In genomic region chr7:131158244-131158636, GRCh38 we compare ENCODE assay signal across 7 cellular contexts.
A peak's percentile ranks its signal among the peaks of the same experiment; 100 is the strongest.
DNase-seq lines count a peak whose midpoint lies in the region; ATAC-seq and TF ChIP-seq lines count a peak whose summit lies in the region.
"Not testable (repeated sequence)": the region's sequence is repeated elsewhere in the genome, so short reads cannot be mapped to it uniquely, and the experiment has no call there.

No MANE protein-coding gene starts in this region.

- not testable (repeated sequence) for H3K27me3 ChIP-seq in adrenal gland; breast epithelium; left ventricle myocardium inferior (ENCODE audit: low read depth); psoas muscle (ENCODE audit: insufficient read depth in 3 of 3, low read length in 2 of 3)

- not testable (repeated sequence) for H3K9me3 ChIP-seq in adrenal gland (replicated peaks in 1 of 3); breast epithelium; left ventricle myocardium inferior (replicated peaks); psoas muscle

- H3K4me1 ChIP-seq in adrenal gland (replicated peaks in 1 of 2): peaks cover 17% of the 10 kb centered on the region in 2 donors
- not testable (repeated sequence) for H3K4me1 ChIP-seq in breast epithelium, psoas muscle
- peaks cover 14% of the 10 kb centered on the region for H3K4me1 ChIP-seq in left ventricle myocardium inferior

- DNase-seq in DMS53 (lab: John Stamatoyannopoulos, UW): peak; percentile 37
- DNase-seq in RWPE1 (ENCODE audit: low spot score); adrenal gland; breast epithelium (ENCODE audit: low spot score in 2 of 2); left ventricle myocardium inferior; psoas muscle: not testable (repeated sequence)

- H3K36me3 ChIP-seq in adrenal gland (replicated peaks in 1 of 2); breast epithelium; left ventricle myocardium inferior; psoas muscle (ENCODE audit: insufficient read depth in 1 of 2, low read depth in 1 of 2): not testable (repeated sequence)

- POLR2A ChIA-PET in RWPE1 (lab: Yijun Ruan, JAX; ENCODE audit: low non-redundant PET): not testable (repeated sequence)

- intact Hi-C loops in adrenal gland (cut with DNase I); breast epithelium (cut with DNase I; ENCODE audit: low total_unique reads); left ventricle myocardium inferior (cut with micrococcal nuclease); psoas muscle (cut with DNase I): not testable (repeated sequence)

- TF ChIP-seq CTCF in RWPE1 (conservative IDR thresholded peaks at IDR 0.05; ENCODE audit: low read depth); adrenal gland (IDR thresholded peaks at IDR 0.05); breast epithelium (IDR thresholded peaks at IDR 0.05); left ventricle myocardium inferior (IDR thresholded peaks at IDR 0.05; ENCODE audit: borderline replicate concordance); psoas muscle (IDR thresholded peaks at IDR 0.05): not testable (repeated sequence)

- TF ChIP-seq POLR2A in adrenal gland (IDR thresholded peaks at IDR 0.05); breast epithelium (IDR thresholded peaks at IDR 0.05): not testable (repeated sequence)

- peak overlapping the region in 1 of 4 donors; percentile 13 for H3K4me3 ChIP-seq in adrenal gland
- not testable (repeated sequence) for H3K4me3 ChIP-seq in breast epithelium, left ventricle myocardium inferior, psoas muscle

- H3K27ac ChIP-seq in RWPE1 (peak overlapping the region; percentile 51), adrenal gland (peak overlapping the region; percentile 80 to 94 (median 92)), breast epithelium (peak overlapping the region; percentile 29 to 43), left ventricle myocardium inferior (replicated peaks) (peak overlapping the region; percentile 28), psoas muscle (peak overlapping the region; percentile 68), temporal lobe (ENCODE audit: low read depth, low read length) (peak overlapping the region; percentile 12)

- 80 to 92% (median 87%) methylated on average over 2 of the region's 2 CpGs for WGBS in adrenal gland, 4 donors
- 68 to 91% (median 84%) methylated on average over 2 of the region's 2 CpGs for WGBS in psoas muscle, 3 donors

- CTCF ChIA-PET in RWPE1 (lab: Yijun Ruan, JAX): interaction anchor here (0.7 kb wide), 1 partner anchor 25 kb away, joined by 5 read pairs; no protein-coding TSS in a partner anchor

- peak in 3 of 4 donors; percentile 26 to 54 (median 29) for ATAC-seq in psoas muscle

Comparison
In these comparisons a context has a peak if more than half of its experiments do, and no peak if none do; other contexts are left out.
1. H3K27ac ChIP-seq: peak in every context shown above with its lines; median percentile 92 in adrenal gland; 68 in psoas muscle; 51 in RWPE1; 36 in breast epithelium; 28 in left ventricle myocardium inferior; 12 in temporal lobe.